8 cellular contexts compared by ENCODE assay signal in the genomic region with DNA sequence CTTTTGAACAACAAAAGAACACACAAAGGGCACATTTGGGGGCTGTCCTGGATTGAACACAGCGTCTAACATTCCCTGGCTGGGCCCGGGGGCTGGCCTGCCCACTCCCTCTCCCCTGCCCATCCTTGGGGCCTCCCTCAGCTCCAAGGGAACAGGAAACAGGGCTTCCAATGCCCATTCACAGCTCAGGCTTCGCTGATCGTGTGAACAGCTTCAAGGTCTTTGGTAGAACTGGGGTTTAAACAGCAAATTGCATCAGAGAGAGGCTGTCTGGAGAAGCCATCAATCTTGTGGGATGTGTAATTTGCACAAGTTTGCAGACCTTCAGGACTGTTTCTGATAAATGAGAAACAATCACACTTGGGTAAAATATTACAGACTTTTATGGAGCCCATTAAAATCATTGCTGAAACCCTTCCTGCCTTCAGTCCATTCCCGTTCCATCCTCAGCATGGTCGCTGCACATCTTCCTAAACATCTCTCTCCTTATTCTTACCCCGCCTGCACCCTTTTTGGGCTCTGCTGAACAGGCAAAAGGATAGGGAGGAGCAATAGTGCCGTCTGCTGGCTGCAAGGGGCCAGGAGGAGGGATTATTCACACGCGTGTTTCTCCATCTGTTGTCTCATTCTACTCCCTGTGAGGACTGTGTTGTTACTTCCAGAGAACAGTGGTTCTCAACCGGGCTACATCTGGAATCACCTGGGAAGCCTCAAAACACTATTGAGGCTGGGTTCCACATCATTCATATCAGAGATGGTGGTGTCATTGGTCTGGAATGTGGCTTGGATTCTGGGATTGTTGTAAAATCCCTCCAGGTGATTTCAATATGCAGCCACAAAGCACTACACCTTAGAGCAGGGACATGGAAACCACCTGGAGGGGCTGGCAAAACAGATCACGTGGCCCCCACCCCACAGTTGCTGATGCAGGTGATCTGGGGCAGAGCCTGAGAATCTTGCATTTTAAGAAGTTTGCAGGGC.
DNase-seq lines count a peak whose midpoint lies in the region; ATAC-seq and TF ChIP-seq lines count a peak whose summit lies in the region.

No MANE protein-coding gene starts in this region.

- H3K4me3 ChIP-seq in ovary: no peak overlapping the region

- no peaks in the 10 kb centered on the region for H3K36me3 ChIP-seq in ovary

- no peak overlapping the region for H3K27ac Mint-ChIP-seq in natural killer cell
- no peak overlapping the region for H3K27ac Mint-ChIP-seq in activated T-helper 2 cell treated with anti-CD3 and anti-CD28 coated beads, Interferon-gamma antibody, Interleukin-2, Interleukin-4, amounts not matched to agents 10 μg/mL and 5 μg/mL and 100 μg/mL, durations not matched to agents 14 hours and 24 hours and 36 hours

- H3K4me1 Mint-ChIP-seq in natural killer cell: no peaks in the 10 kb centered on the region
- no peaks in the 10 kb centered on the region for H3K4me1 Mint-ChIP-seq in activated T-helper 2 cell treated with anti-CD3 and anti-CD28 coated beads, Interferon-gamma antibody, Interleukin-2, Interleukin-4, amounts not matched to agents 10 μg/mL and 5 μg/mL and 100 μg/mL, durations not matched to agents 14 hours and 24 hours and 36 hours (ENCODE audit: low read depth)

- DNase-seq in NCI-H1694 treated with DMSO at 0.1 percent for 48 hours (lab: John Stamatoyannopoulos, UW) (peak; percentile 88), cerebellum (ENCODE audit: low spot score) (peak; percentile 19), ovary (peak in 3 of 5 donors; percentile 27 to 52 (median 49)), GM10266 (ENCODE audit: extremely low spot score) (no peak), natural killer cell (no peak), cortex of kidney (lab: John Stamatoyannopoulos, UW) (no peak)
- no peak for DNase-seq in activated T-helper 2 cell treated with anti-CD3 and anti-CD28 coated beads, Interferon-gamma antibody, Interleukin-2, Interleukin-4, amounts not matched to agents 10 μg/mL and 5 μg/mL and 100 μg/mL, durations not matched to agents 14 hours and 24 hours and 36 hours (ENCODE audit: low spot score)

- H3K4me3 Mint-ChIP-seq in natural killer cell: no peak overlapping the region
- H3K4me3 Mint-ChIP-seq in activated T-helper 2 cell treated with anti-CD3 and anti-CD28 coated beads, Interferon-gamma antibody, Interleukin-2, Interleukin-4, amounts not matched to agents 10 μg/mL and 5 μg/mL and 100 μg/mL, durations not matched to agents 14 hours and 24 hours and 36 hours (ENCODE audit: low read depth): no peak overlapping the region

- peaks cover 2 to 18% of the 10 kb centered on the region in 2 donors for H3K27me3 Mint-ChIP-seq in natural killer cell (ENCODE audit: low read depth in 2 of 2)
- H3K27me3 Mint-ChIP-seq in activated T-helper 2 cell treated with anti-CD3 and anti-CD28 coated beads, Interferon-gamma antibody, Interleukin-2, Interleukin-4, amounts not matched to agents 10 μg/mL and 5 μg/mL and 100 μg/mL, durations not matched to agents 14 hours and 24 hours and 36 hours (ENCODE audit: low read depth): no peaks in the 10 kb centered on the region

- H3K9me3 ChIP-seq in ovary: no peaks in the 10 kb centered on the region

- intact Hi-C loops in ovary (cut with DNase I) (no loop called here), natural killer cell (cut with micrococcal nuclease) (no loop called here)
- intact Hi-C loops in activated T-helper 2 cell treated with anti-CD3 and anti-CD28 coated beads, Interferon-gamma antibody, Interleukin-2, Interleukin-4, amounts not matched to agents 10 μg/mL and 5 μg/mL and 100 μg/mL, durations not matched to agents 14 hours and 24 hours and 36 hours (cut with micrococcal nuclease): no loop called here

- no peak for TF ChIP-seq EP300 in ovary (IDR thresholded peaks at IDR 0.05)

- 45 to 59% (median 52%) methylated on average over 12 of the region's 12 CpGs for WGBS in ovary, 3 donors

- TF ChIP-seq CTCF in GM12874 (IDR thresholded peaks at IDR 0.05; ENCODE audit: insufficient read depth, low read depth, low read length) (0 out of 2 replicates have a peak, but pooled peaks have one; percentile 19), ovary (IDR thresholded peaks at IDR 0.05) (no peak), GM10266 (IDR thresholded peaks at IDR 0.05; ENCODE audit: control insufficient read depth, insufficient read depth, low read depth, missing control alignments) (no peak), natural killer cell (IDR thresholded peaks at IDR 0.05) (no peak)

- H3K4me1 ChIP-seq in ovary (ENCODE audit: insufficient read depth): peaks cover 5% of the 10 kb centered on the region

- no peak for TF ChIP-seq POLR2A in ovary (IDR thresholded peaks at IDR 0.05)

- no peak for ATAC-seq in natural killer cell

- no peak overlapping the region for H3K27ac ChIP-seq in ovary

- H3K9me3 Mint-ChIP-seq in natural killer cell: peaks cover 3 to 10% of the 10 kb centered on the region in 2 donors
- H3K9me3 Mint-ChIP-seq in activated T-helper 2 cell treated with anti-CD3 and anti-CD28 coated beads, Interferon-gamma antibody, Interleukin-2, Interleukin-4, amounts not matched to agents 10 μg/mL and 5 μg/mL and 100 μg/mL, durations not matched to agents 14 hours and 24 hours and 36 hours: no peaks in the 10 kb centered on the region

- no peaks in the 10 kb centered on the region for H3K27me3 ChIP-seq in ovary

- no peaks in the 10 kb centered on the region for H3K36me3 Mint-ChIP-seq in natural killer cell
- H3K36me3 Mint-ChIP-seq in activated T-helper 2 cell treated with anti-CD3 and anti-CD28 coated beads, Interferon-gamma antibody, Interleukin-2, Interleukin-4, amounts not matched to agents 10 μg/mL and 5 μg/mL and 100 μg/mL, durations not matched to agents 14 hours and 24 hours and 36 hours (ENCODE audit: low read depth): no peaks in the 10 kb centered on the region

Comparison
In these comparisons a context has a peak if more than half of its experiments do, and no peak if none do; other contexts are left out.
1. DNase-seq: peak in NCI-H1694 treated with DMSO at 0.1 percent for 48 hours (single experiment), cerebellum (single experiment) and ovary (3 of 5); none in GM10266 (single experiment), natural killer cell (single experiment), cortex of kidney (single experiment) and activated T-helper 2 cell treated with anti-CD3 and anti-CD28 coated beads, Interferon-gamma antibody, Interleukin-2, Interleukin-4, amounts not matched to agents 10 μg/mL and 5 μg/mL and 100 μg/mL, durations not matched to agents 14 hours and 24 hours and 36 hours (single experiment).